ENCODE assay signal across 11 cellular contexts in genomic region chr4:8439168-8439567, GRCh38. TPM values are rescaled to one million over a fixed set of nuclear protein-coding genes. Genes with fewer than 3 reads are reported as not detected.
A peak's percentile ranks its signal among the peaks of the same experiment; 100 is the strongest.
DNase-seq lines count a peak whose midpoint lies in the region; ATAC-seq and TF ChIP-seq lines count a peak whose summit lies in the region.
"Had no signal": no experiment of that assay in that cellular context is flagged by ENCODE, and none has a peak within 500 bp of the region (broad histone marks: within the 10 kb centered on the region; RNA-seq: fewer than 3 reads in every experiment).

No MANE protein-coding gene starts in this region.

- no peaks in the 10 kb centered on the region for H3K36me3 ChIP-seq in neural cell (ENCODE audit: insufficient read depth, low read length)

- TF ChIP-seq CTCF in C4-2B (conservative IDR thresholded peaks at IDR 0.05) (no peak), choroid plexus epithelial cell (conservative IDR thresholded peaks at IDR 0.05; ENCODE audit: low read depth, low read length) (no peak), neural cell (IDR thresholded peaks at IDR 0.05; ENCODE audit: poor library complexity, severe bottlenecking) (no peak), GM10266 (IDR thresholded peaks at IDR 0.05; ENCODE audit: control insufficient read depth, insufficient read depth, low read depth, missing control alignments) (no peak)

- H3K79me2 ChIP-seq in neural cell (replicated peaks; ENCODE audit: insufficient read depth, low read length), result peaks cover 32% of the 10 kb centered on the region

- no peaks in the 10 kb centered on the region for H3K9me3 ChIP-seq in neural cell (ENCODE audit: low read length)

- H3K4me3 ChIP-seq in choroid plexus epithelial cell (ENCODE audit: low read depth, low read length) (no peak overlapping the region), neural cell (ENCODE audit: low read length) (peak overlapping the region; percentile 99)

- DNase-seq in LoVo (ENCODE audit: low spot score) (peak; percentile 1), choroid plexus epithelial cell (ENCODE audit: low read depth) (peak; percentile 30), NOMO-1 (lab: John Stamatoyannopoulos, UW; ENCODE audit: unreplicated experiment in 2 of 2) (no peak), GM10266 (ENCODE audit: extremely low spot score) (no peak)
- DNase-seq in stimulated activated naive CD4-positive, alpha-beta T cell treated with Interleukin-2 at 50 U/mL for 16 hours (lab: John Stamatoyannopoulos, UW), result no peak
- DNase-seq: KBM-7, SHP77 had no signal

- H3K9ac ChIP-seq in neural cell (ENCODE audit: low read length), result no peak overlapping the region

- peak overlapping the region; percentile 44; the same call in 1 of the 2 replicates for H3K27ac ChIP-seq in C4-2B
- no peak overlapping the region for H3K27ac ChIP-seq in neural cell (ENCODE audit: low read length)

- no peak overlapping the region for H2AFZ ChIP-seq in neural cell (ENCODE audit: low read depth, low read length)

- no peak for ATAC-seq in HG03439 (IDR thresholded peaks at IDR 0.05; ENCODE audit: unreplicated experiment)
- ATAC-seq: left lobe of liver had no signal

- H3K9me2 ChIP-seq in neural cell (ENCODE audit: insufficient read depth, low read length), result no peaks in the 10 kb centered on the region

- H3K4me2 ChIP-seq in neural cell (ENCODE audit: low read length), result no peak overlapping the region

- no peak for TF ChIP-seq RAD21 in neural cell (conservative IDR thresholded peaks at IDR 0.05)

- no peak for TF ChIP-seq EP300 in neural cell (conservative IDR thresholded peaks at IDR 0.05; ENCODE audit: poor library complexity, severe bottlenecking)

- H4K20me1 ChIP-seq in neural cell (ENCODE audit: insufficient read depth), result no peaks in the 10 kb centered on the region

- H3K27me3 ChIP-seq in neural cell (ENCODE audit: insufficient read depth, low read depth, low read length), result no peaks in the 10 kb centered on the region

- H3F3A ChIP-seq in neural cell (ENCODE audit: insufficient read depth, low read length, poor library complexity, severe bottlenecking), result no peaks in the 10 kb centered on the region

TF ChIP-seq in neural cell, 6 proteins besides CTCF, POLR2A, EP300 and RAD21:
- no peak for TF ChIP-seq SMC3 (conservative IDR thresholded peaks at IDR 0.05; ENCODE audit: poor library complexity)
- no peak for TF ChIP-seq MXI1 (conservative IDR thresholded peaks at IDR 0.05; ENCODE audit: poor library complexity, severe bottlenecking)
- TF ChIP-seq REST (IDR thresholded peaks at IDR 0.05; ENCODE audit: borderline replicate concordance), result no peak
- no peak for TF ChIP-seq TAF1 (IDR thresholded peaks at IDR 0.05; ENCODE audit: low read depth)
- no peak for TF ChIP-seq EZH2 (IDR thresholded peaks at IDR 0.05; ENCODE audit: borderline replicate concordance, insufficient read depth, low read length, poor library complexity, severe bottlenecking)
- no peak for TF ChIP-seq POLR2AphosphoS5 (IDR thresholded peaks at IDR 0.05)
TF ChIP-seq in neural cell: peak in this region for 0.

RNA-seq across cellular contexts. Expression of gene ACOX3, which starts 1.4 kb away (rescaled TPM):
- polyA plus RNA-seq in neural cell, result 13.2 and 14.6 TPM in 2 replicates
- 53.1 and 55.3 TPM in 2 replicates for polyA minus RNA-seq in neural cell

RNA-seq across cellular contexts. Expression of gene TRMT44, which starts 1.4 kb away (rescaled TPM):
- polyA plus RNA-seq in neural cell, result 20.6 and 21.8 TPM in 2 replicates
- 35.8 and 42.6 TPM in 2 replicates for polyA minus RNA-seq in neural cell

Comparison
In these comparisons a context has a peak if more than half of its experiments do, and no peak if none do; other contexts are left out.
1. DNase-seq: peak in LoVo (single experiment) and choroid plexus epithelial cell (single experiment); none in NOMO-1 (0 of 2), GM10266 (single experiment) and stimulated activated naive CD4-positive, alpha-beta T cell treated with Interleukin-2 at 50 U/mL for 16 hours (single experiment).